In the genomic region with DNA sequence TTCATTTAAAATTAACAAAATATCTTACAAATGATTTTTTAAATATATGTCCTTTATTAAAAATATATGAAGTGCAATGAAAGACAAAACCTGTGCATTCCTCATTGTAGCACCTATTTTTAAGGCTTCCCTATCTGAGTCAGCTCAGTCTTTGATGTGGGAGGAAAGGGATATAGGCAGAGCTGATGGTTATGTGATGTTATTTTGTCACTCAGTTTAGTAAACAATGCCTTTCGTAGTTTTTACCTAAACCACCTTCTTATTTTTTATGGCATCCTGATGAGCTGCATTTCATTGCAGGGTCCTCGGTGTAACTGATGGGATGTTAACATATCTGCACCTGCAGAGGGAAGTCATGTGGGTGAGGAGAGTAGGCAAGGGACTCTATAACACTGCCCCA, we compare ENCODE assay signal across 19 cellular contexts. TPM values are rescaled to one million over a fixed set of nuclear protein-coding genes. Genes with fewer than 3 reads are reported as not detected.
DNase-seq lines count a peak whose midpoint lies in the region; ATAC-seq and TF ChIP-seq lines count a peak whose summit lies in the region.
"Had no signal": no experiment of that assay in that cellular context is flagged by ENCODE, and none has a peak within 500 bp of the region (broad histone marks: within the 10 kb centered on the region; RNA-seq: fewer than 3 reads in every experiment).

No MANE protein-coding gene starts in this region.

- peaks cover 8% of the 10 kb centered on the region for H3K4me1 ChIP-seq in Loucy (ENCODE audit: insufficient read depth, low read length, poor library complexity, severe bottlenecking)
- peaks cover 31% of the 10 kb centered on the region for H3K4me1 ChIP-seq in osteoblast (ENCODE audit: insufficient read depth, low read length)

- peak; percentile 67 for ATAC-seq in activated CD8-positive, alpha-beta T cell treated with anti-CD3 and anti-CD28 coated beads, Interleukin-2, amount 10 ng/mL, durations not matched to agents 7 days and 5 days
- no peak for ATAC-seq in activated CD8-positive, alpha-beta T cell treated with anti-CD3 and anti-CD28 coated beads for 36 hours
- ATAC-seq in T-helper 17 cell (peak; percentile 65), GM21717 (IDR thresholded peaks at IDR 0.05; ENCODE audit: unreplicated experiment) (no peak)

- H3K27me3 Mint-ChIP-seq in activated CD8-positive, alpha-beta T cell treated with anti-CD3 and anti-CD28 coated beads, Interleukin-2, amount 10 ng/mL, durations not matched to agents 7 days and 5 days (ENCODE audit: low read depth): peaks cover 19% of the 10 kb centered on the region
- peaks cover 2% of the 10 kb centered on the region for H3K27me3 Mint-ChIP-seq in activated CD8-positive, alpha-beta T cell treated with anti-CD3 and anti-CD28 coated beads for 36 hours
- H3K27me3 Mint-ChIP-seq in T-helper 17 cell: peaks cover 37% of the 10 kb centered on the region

- peaks cover 9% of the 10 kb centered on the region for H3K4me1 Mint-ChIP-seq in activated CD8-positive, alpha-beta T cell treated with anti-CD3 and anti-CD28 coated beads, Interleukin-2, amount 10 ng/mL, durations not matched to agents 7 days and 5 days (ENCODE audit: low read depth)
- peaks cover 2% of the 10 kb centered on the region for H3K4me1 Mint-ChIP-seq in activated CD8-positive, alpha-beta T cell treated with anti-CD3 and anti-CD28 coated beads for 36 hours (ENCODE audit: low read depth)
- H3K4me1 Mint-ChIP-seq in T-helper 17 cell: no peaks in the 10 kb centered on the region
- H3K4me1 Mint-ChIP-seq: B cell had no signal

- intact Hi-C loops in activated CD8-positive, alpha-beta T cell treated with anti-CD3 and anti-CD28 coated beads for 36 hours (cut with micrococcal nuclease): no loop called here
- intact Hi-C loops in lower leg skin (cut with DNase I; ENCODE audit: low total_unique reads): no loop called here

- CTCF ChIA-PET in activated CD8-positive, alpha-beta T cell treated with anti-CD3 and anti-CD28 coated beads, Interleukin-2, amount 10 ng/mL, durations not matched to agents 7 days and 5 days (lab: Charles Lee): interaction anchor here (0.7 to 1.0 kb wide), 2 partner anchors 10 to 59 kb away, joined by 3 to 4 read pairs; a partner anchor contains a TSS
- CTCF ChIA-PET in activated CD8-positive, alpha-beta T cell treated with anti-CD3 and anti-CD28 coated beads for 36 hours (lab: Charles Lee): interaction anchor here (1.1 kb wide), 1 partner anchor 66 kb away, joined by 3 read pairs; no protein-coding TSS in a partner anchor

- H3K9me2 ChIP-seq in Loucy (replicated peaks; ENCODE audit: low read depth, low read length): no peaks in the 10 kb centered on the region
- H3K9me2 ChIP-seq: SK-N-SH had no signal

- WGBS in lower leg skin, 2 donors: 72 to 75% methylated on average over 2 of the region's 2 CpGs

- no peak overlapping the region for H3K4me3 ChIP-seq in Loucy (ENCODE audit: low read length, poor library complexity, severe bottlenecking)
- H3K4me3 ChIP-seq in osteoblast (ENCODE audit: insufficient read depth, low read length): no peak overlapping the region
- no peak overlapping the region for H3K4me3 ChIP-seq in lower leg skin (ENCODE audit: low read depth, poor library complexity, severe bottlenecking)

- no peaks in the 10 kb centered on the region for H3K9me3 Mint-ChIP-seq in activated CD8-positive, alpha-beta T cell treated with anti-CD3 and anti-CD28 coated beads, Interleukin-2, amount 10 ng/mL, durations not matched to agents 7 days and 5 days (ENCODE audit: insufficient read depth)
- no peaks in the 10 kb centered on the region for H3K9me3 Mint-ChIP-seq in activated CD8-positive, alpha-beta T cell treated with anti-CD3 and anti-CD28 coated beads for 36 hours
- H3K9me3 Mint-ChIP-seq: CD8-positive, alpha-beta T cell had no signal

- H3K36me3 Mint-ChIP-seq in activated CD8-positive, alpha-beta T cell treated with anti-CD3 and anti-CD28 coated beads, Interleukin-2, amount 10 ng/mL, durations not matched to agents 7 days and 5 days (ENCODE audit: low read depth): no peaks in the 10 kb centered on the region
- no peaks in the 10 kb centered on the region for H3K36me3 Mint-ChIP-seq in activated CD8-positive, alpha-beta T cell treated with anti-CD3 and anti-CD28 coated beads for 36 hours (ENCODE audit: low read depth)
- no peaks in the 10 kb centered on the region for H3K36me3 Mint-ChIP-seq in T-helper 17 cell (ENCODE audit: low read depth)
- H3K36me3 Mint-ChIP-seq: CD8-positive, alpha-beta T cell had no signal

- DNase-seq in activated CD8-positive, alpha-beta T cell treated with anti-CD3 and anti-CD28 coated beads, Interleukin-2, amount 10 ng/mL, durations not matched to agents 7 days and 5 days: no peak
- DNase-seq in activated CD8-positive, alpha-beta T cell treated with anti-CD3 and anti-CD28 coated beads for 36 hours: no peak
- DNase-seq in T-helper 17 cell (no peak), osteoblast (ENCODE audit: insufficient read length, low spot score, missing footprints) (no peak), lower leg skin (ENCODE audit: low spot score in 2 of 2) (no peak), amygdala (lab: John Stamatoyannopoulos, UW) (no peak)
- DNase-seq: Calu3; CD8-positive, alpha-beta T cell; EL; NCI-H1092; NCI-H1436 treated with DMSO at 0.1 percent for 48 hours; NCI-H2029; NCI-H446 treated with DMSO at 0.1 percent for 48 hours; SHP77; SK-N-SH had no signal

- TF ChIP-seq POLR2A in lower leg skin (IDR thresholded peaks at IDR 0.05): no peak

- no peak for TF ChIP-seq CTCF in activated CD8-positive, alpha-beta T cell treated with anti-CD3 and anti-CD28 coated beads for 36 hours (IDR thresholded peaks at IDR 0.05)
- no peak for TF ChIP-seq CTCF in Loucy (conservative IDR thresholded peaks at IDR 0.05; ENCODE audit: low read length)
- TF ChIP-seq CTCF in osteoblast (IDR thresholded peaks at IDR 0.05; ENCODE audit: extremely low read depth, low read depth, low read length): no peak
- TF ChIP-seq CTCF in lower leg skin (IDR thresholded peaks at IDR 0.05): no peak

- H3F3A ChIP-seq in Loucy (ENCODE audit: low read depth): no peaks in the 10 kb centered on the region

- H3K36me3 ChIP-seq in Loucy (ENCODE audit: insufficient read depth, low read length): no peaks in the 10 kb centered on the region
- no peaks in the 10 kb centered on the region for H3K36me3 ChIP-seq in osteoblast (ENCODE audit: insufficient read depth, low read length)

- no peaks in the 10 kb centered on the region for H3K9me3 ChIP-seq in Loucy (ENCODE audit: insufficient read depth, low read depth, low read length)
- no peaks in the 10 kb centered on the region for H3K9me3 ChIP-seq in T-helper 17 cell (ENCODE audit: control insufficient read depth, low read length, poor library complexity, severe bottlenecking)
- no peaks in the 10 kb centered on the region for H3K9me3 ChIP-seq in osteoblast (ENCODE audit: low read depth, low read length)
- H3K9me3 ChIP-seq: SK-N-SH had no signal

- H3K4me2 ChIP-seq in Loucy (ENCODE audit: low read depth, low read length, poor library complexity, severe bottlenecking): peak overlapping the region; percentile 49
- peak overlapping the region; percentile 15 for H3K4me2 ChIP-seq in osteoblast (ENCODE audit: insufficient read depth, low read length)
- H3K4me2 ChIP-seq: SK-N-SH had no signal

- H3K4me3 Mint-ChIP-seq in activated CD8-positive, alpha-beta T cell treated with anti-CD3 and anti-CD28 coated beads, Interleukin-2, amount 10 ng/mL, durations not matched to agents 7 days and 5 days: no peak overlapping the region
- no peak overlapping the region for H3K4me3 Mint-ChIP-seq in activated CD8-positive, alpha-beta T cell treated with anti-CD3 and anti-CD28 coated beads for 36 hours
- H3K4me3 Mint-ChIP-seq in T-helper 17 cell: no peak overlapping the region
- H3K4me3 Mint-ChIP-seq: B cell; CD8-positive, alpha-beta T cell had no signal

- no peak overlapping the region for H3K9ac ChIP-seq in Loucy (ENCODE audit: low read depth, low read length, poor library complexity, severe bottlenecking)
- H3K9ac ChIP-seq: SK-N-SH had no signal

- H3K79me2 ChIP-seq in Loucy (ENCODE audit: insufficient read depth, low read length) (no peaks in the 10 kb centered on the region), osteoblast (ENCODE audit: insufficient read depth, low read length) (no peaks in the 10 kb centered on the region)

- H3K27me3 ChIP-seq in Loucy (ENCODE audit: insufficient read depth, low read length, poor library complexity, severe bottlenecking): no peaks in the 10 kb centered on the region
- H3K27me3 ChIP-seq in osteoblast (ENCODE audit: insufficient read depth, low read length): no peaks in the 10 kb centered on the region

- POLR2A ChIA-PET in activated CD8-positive, alpha-beta T cell treated with anti-CD3 and anti-CD28 coated beads, Interleukin-2, amount 10 ng/mL, durations not matched to agents 7 days and 5 days (lab: Charles Lee): no interaction called here
- POLR2A ChIA-PET in activated CD8-positive, alpha-beta T cell treated with anti-CD3 and anti-CD28 coated beads for 36 hours (lab: Charles Lee): no interaction called here

- H2AFZ ChIP-seq in Loucy (ENCODE audit: low read length) (no peak overlapping the region), osteoblast (ENCODE audit: low read length) (peak overlapping the region; percentile 63)

- H3K27ac Mint-ChIP-seq in activated CD8-positive, alpha-beta T cell treated with anti-CD3 and anti-CD28 coated beads, Interleukin-2, amount 10 ng/mL, durations not matched to agents 7 days and 5 days: no peak overlapping the region
- no peak overlapping the region for H3K27ac Mint-ChIP-seq in activated CD8-positive, alpha-beta T cell treated with anti-CD3 and anti-CD28 coated beads for 36 hours
- no peak overlapping the region for H3K27ac Mint-ChIP-seq in T-helper 17 cell
- H3K27ac Mint-ChIP-seq: B cell; CD8-positive, alpha-beta T cell had no signal

- H3K27ac ChIP-seq in osteoblast (ENCODE audit: low read depth, low read length): peak overlapping the region; percentile 24
- H3K27ac ChIP-seq: HL-60 had no signal

- H4K20me1 ChIP-seq in Loucy (ENCODE audit: insufficient read depth, low read length, poor library complexity, severe bottlenecking) (no peaks in the 10 kb centered on the region), osteoblast (ENCODE audit: insufficient read depth, low read length) (no peaks in the 10 kb centered on the region)

RNA-seq across cellular contexts. Expression of a gene that starts 58.9 kb away (rescaled TPM):
- 1 to 10 TPM; 3.2 to 3.5 TPM for total RNA-seq in activated CD8-positive, alpha-beta T cell treated with anti-CD3 and anti-CD28 coated beads, Interleukin-2, amount 10 ng/mL, durations not matched to agents 7 days and 5 days
- total RNA-seq in activated CD8-positive, alpha-beta T cell treated with anti-CD3 and anti-CD28 coated beads for 36 hours: 1 to 10 TPM; 2.7 to 4.9 TPM
- total RNA-seq in T-helper 17 cell (under 1 TPM; 0.65 to 0.73 TPM), osteoblast (584 and 701 TPM in 2 replicates), lower leg skin (100 to 1,000 TPM; 144 to 203 (median 152) TPM)

Comparison
In these comparisons a context has a peak if more than half of its experiments do, and no peak if none do; other contexts are left out.
1. ATAC-seq: peak in activated CD8-positive, alpha-beta T cell treated with anti-CD3 and anti-CD28 coated beads, Interleukin-2, amount 10 ng/mL, durations not matched to agents 7 days and 5 days (single experiment) and T-helper 17 cell (single experiment); none in activated CD8-positive, alpha-beta T cell treated with anti-CD3 and anti-CD28 coated beads for 36 hours (single experiment) and GM21717 (single experiment).
2. RNA of a gene that starts 58.9 kb away (total RNA-seq): 584 to 701 TPM in osteoblast and 144 to 203 TPM in lower leg skin; 2.7 to 4.9 TPM in activated CD8-positive, alpha-beta T cell treated with anti-CD3 and anti-CD28 coated beads for 36 hours, 3.2 to 3.5 TPM in activated CD8-positive, alpha-beta T cell treated with anti-CD3 and anti-CD28 coated beads, Interleukin-2, amount 10 ng/mL, durations not matched to agents 7 days and 5 days and 0.65 to 0.73 TPM in T-helper 17 cell; every median in the first group is over 10 times any median in the second.